In the genomic region with DNA sequence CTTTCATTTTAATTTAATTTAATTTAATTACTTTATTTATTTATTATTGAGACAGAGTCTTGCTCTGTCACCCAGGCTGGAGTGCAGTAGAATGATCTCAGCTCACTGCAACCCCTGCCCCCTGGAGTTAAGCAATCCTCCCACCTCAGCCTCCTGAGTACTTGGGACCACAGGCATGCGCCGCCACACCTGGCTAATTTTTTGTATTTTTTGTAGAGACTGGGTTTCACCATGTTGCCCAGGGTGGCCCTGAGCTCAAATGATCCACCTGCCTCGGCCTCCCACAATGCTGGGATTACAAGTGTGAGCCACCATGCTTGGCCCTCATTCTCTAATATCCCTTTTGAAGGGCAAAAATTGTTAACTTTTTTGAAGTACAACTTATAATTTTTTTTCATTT, we compare ENCODE assay signal across 24 cellular contexts.
"Had no signal": no experiment of that assay in that cellular context is flagged by ENCODE, and none has a peak within 500 bp of the region (broad histone marks: within the 10 kb centered on the region; RNA-seq: fewer than 3 reads in every experiment).

No MANE protein-coding gene starts in this region.

- ATAC-seq: heart right ventricle; left colon; left lung; lower lobe of right lung; naive thymus-derived CD8-positive, alpha-beta T cell; pancreas; right cardiac atrium; sciatic nerve; stimulated activated memory B cell treated with anti-CD40 and anti-IgM and Interleukin-4, amounts not matched to agents 10 μg/mL and 1 μg/mL and 100 μg/mL, for 72 hours; stimulated activated naive CD8-positive, alpha-beta T cell treated with anti-CD3 and anti-CD28 coated beads, Interleukin-15, amount 100 ng/mL, for 72 hours had no signal

- DNase-seq: heart right ventricle; islet precursor cell; kidney glomerular epithelial cell; left colon; left lung; lower lobe of right lung; mammary epithelial cell; mesenchymal stem cell; naive thymus-derived CD8-positive, alpha-beta T cell; nucleus accumbens; retina; right cardiac atrium; small intestine; stimulated activated CD4-positive, alpha-beta T cell treated with anti-CD3 and anti-CD28 coated beads, Interleukin-1b, Interleukin-23, amount 100 ng/mL, for 48 hours; stimulated activated CD4-positive, alpha-beta T cell treated with anti-CD3 and anti-CD28 coated beads, Interleukin-2, amount 100 ng/mL, for 48 hours; stimulated activated CD4-positive, alpha-beta T cell treated with anti-CD3 and anti-CD28 coated beads, Interleukin-4, amount 100 ng/mL, for 4 hours; stimulated activated CD8-positive, alpha-beta memory T cell treated with anti-CD3 and anti-CD28 coated beads, Interleukin-4, amount 100 ng/mL, for 48 hours; stimulated activated naive CD4-positive, alpha-beta T cell treated with Interleukin-2 at 50 U/mL for 16 hours; stimulated activated naive CD8-positive, alpha-beta T cell treated with anti-CD3 and anti-CD28 coated beads, Interleukin-15, amount 100 ng/mL, for 72 hours; substantia nigra; upper lobe of left lung had no signal
